In genomic region chr10:126013489-126014281, GRCh38 we compare ENCODE assay signal across 8 cellular contexts.
DNase-seq lines count a peak whose midpoint lies in the region; ATAC-seq and TF ChIP-seq lines count a peak whose summit lies in the region.

No MANE protein-coding gene starts in this region.

- H3K4me3 ChIP-seq in AG04450 (ENCODE audit: low read depth, low read length) (no peak overlapping the region), epithelial cell of proximal tubule (ENCODE audit: low read depth, low read length) (no peak overlapping the region), prostate gland (no peak overlapping the region)

- H3K36me3 ChIP-seq in prostate gland, result no peaks in the 10 kb centered on the region

- H3K27ac ChIP-seq in AG04450 (ENCODE audit: low read depth, low read length) (no peak overlapping the region), prostate gland (no peak overlapping the region)

- ATAC-seq in GM21737 (IDR thresholded peaks at IDR 0.05; ENCODE audit: unreplicated experiment), result no peak

- peaks cover 27% of the 10 kb centered on the region for H3K27me3 ChIP-seq in AG04450 (ENCODE audit: control insufficient read depth, insufficient read depth, low read length)
- H3K27me3 ChIP-seq in prostate gland (replicated peaks; ENCODE audit: insufficient read depth), result no peaks in the 10 kb centered on the region

- 82% methylated on average over 10 of the region's 10 CpGs for WGBS in prostate gland

- POLR2A ChIA-PET in AG04450 (lab: Yijun Ruan, JAX), result interaction anchor here (0.9 kb wide), 1 partner anchor 48 kb away, joined by 3 read pairs; no protein-coding TSS in a partner anchor

- TF ChIP-seq POLR2A in prostate gland (IDR thresholded peaks at IDR 0.05), result no peak

- intact Hi-C loops in prostate gland (cut with DNase I) (no loop called here), head of caudate nucleus (cut with DNase I) (no loop called here)

- CTCF ChIA-PET in AG04450 (lab: Charles Lee), result interaction anchor here (0.6 kb wide), 1 partner anchor 31 kb away, joined by 3 read pairs; no protein-coding TSS in a partner anchor

- TF ChIP-seq CTCF in AG04450 (IDR thresholded peaks at IDR 0.05; ENCODE audit: low read depth, low read length) (0 out of 2 replicates have a peak, but pooled peaks have one; percentile 10), GM13976 (IDR thresholded peaks at IDR 0.05; ENCODE audit: borderline replicate concordance, control extremely low read depth, extremely low read depth, insufficient read depth, missing control alignments) (no peak), epithelial cell of proximal tubule (conservative IDR thresholded peaks at IDR 0.05; ENCODE audit: low read depth, low read length) (peak; percentile 32), prostate gland (IDR thresholded peaks at IDR 0.05) (no peak)

- no peaks in the 10 kb centered on the region for H3K4me1 ChIP-seq in prostate gland (replicated peaks)

- DNase-seq in AG04450 (ENCODE audit: low read depth, low spot score) (peak; percentile 83), GM13976 (ENCODE audit: low spot score) (peak; percentile 34), M059J (ENCODE audit: low read depth) (peak; percentile 87), epithelial cell of proximal tubule (ENCODE audit: low read depth) (no peak), prostate gland (ENCODE audit: low spot score) (no peak), NCI-H1105 treated with DMSO at 0.1 percent for 48 hours (lab: John Stamatoyannopoulos, UW) (no peak), head of caudate nucleus (no peak)

- in situ Hi-C loops in GM13976 (cut with MboI; ENCODE audit: low sequenced_read_pairs, unreplicated experiment), result no loop called here

- H3K9me3 ChIP-seq in AG04450 (ENCODE audit: control insufficient read depth, insufficient read depth, low read length), result peaks cover 6% of the 10 kb centered on the region; the same call in 1 of the 2 replicates
- H3K9me3 ChIP-seq in prostate gland, result no peaks in the 10 kb centered on the region

Comparison
In these comparisons a context has a peak if more than half of its experiments do, and no peak if none do; other contexts are left out.
1. DNase-seq: peak in AG04450 (single experiment), GM13976 (single experiment) and M059J (single experiment); none in epithelial cell of proximal tubule (single experiment), prostate gland (single experiment), NCI-H1105 treated with DMSO at 0.1 percent for 48 hours (single experiment) and head of caudate nucleus (0 of 42).
2. CTCF ChIP-seq: peak in AG04450 (single experiment) and epithelial cell of proximal tubule (single experiment); none in GM13976 (single experiment) and prostate gland (0 of 4).